5 cellular contexts compared by ENCODE assay signal in genomic region chr7:1493129-1493528, GRCh38.
"Had no signal": no experiment of that assay in that cellular context is flagged by ENCODE, and none has a peak within 500 bp of the region (broad histone marks: within the 10 kb centered on the region; RNA-seq: fewer than 3 reads in every experiment).

No MANE protein-coding gene starts in this region.

- H3K4me3 ChIP-seq: GM23338, HAP-1, K562 had no signal

- H3K9me3 Mint-ChIP-seq: GM23338, HFFc6 had no signal

- H3K4me1 Mint-ChIP-seq: GM23338 had no signal

- H3K9me3 ChIP-seq: HAP-1 had no signal

- H3K4me1 ChIP-seq: HAP-1 had no signal

- H3K4me2 ChIP-seq: GM23338 had no signal

- H3K27ac Mint-ChIP-seq: GM23338, HFFc6 had no signal

- DNase-seq: HFFc6, IMR-90 had no signal

- H2AFZ ChIP-seq: GM23338 had no signal

- H3K4me3 Mint-ChIP-seq: GM23338, HFFc6 had no signal
